1 cellular context compared by ENCODE assay signal in genomic region chr2:218568190-218569037, GRCh38.
A peak's percentile ranks its signal among the peaks of the same experiment; 100 is the strongest.
TF ChIP-seq lines count a peak whose summit lies in the region.

A gene with protein sequence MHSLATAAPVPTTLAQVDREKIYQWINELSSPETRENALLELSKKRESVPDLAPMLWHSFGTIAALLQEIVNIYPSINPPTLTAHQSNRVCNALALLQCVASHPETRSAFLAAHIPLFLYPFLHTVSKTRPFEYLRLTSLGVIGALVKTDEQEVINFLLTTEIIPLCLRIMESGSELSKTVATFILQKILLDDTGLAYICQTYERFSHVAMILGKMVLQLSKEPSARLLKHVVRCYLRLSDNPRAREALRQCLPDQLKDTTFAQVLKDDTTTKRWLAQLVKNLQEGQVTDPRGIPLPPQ (plus strand): TSS chr2:218568839. CDS start chr2:218568955, 116 bp downstream.
USP37 (minus strand) TSS chr2:218568351; CDS start chr2:218558653, 9,698 bp downstream.

TF ChIP-seq in K562, 482 proteins besides CTCF, POLR2A, EP300 and RAD21 (continued from another document):
- TF ChIP-seq ATF2 (CRISPR knock-in tag; IDR thresholded peaks at IDR 0.05) (no peak), SOX6 (IDR thresholded peaks at IDR 0.05) (no peak), POLR2AphosphoS5 (IDR thresholded peaks at IDR 0.05; ENCODE audit: control insufficient read depth, insufficient read depth, low read depth, low read length) (peak; percentile 69; the same call in 1 of the 2 replicates), ZNF175 (CRISPR knock-in tag; IDR thresholded peaks at IDR 0.05; ENCODE audit: low read depth) (no peak), SIN3B (IDR thresholded peaks at IDR 0.05; ENCODE audit: low read depth) (0 out of 2 replicates have a peak, but pooled peaks have one; percentile 19), PCBP1 (IDR thresholded peaks at IDR 0.05; ENCODE audit: low read depth, low read length, poor library complexity, severe bottlenecking) (no peak)
